In genomic region chr3:45907769-45908705, GRCh38 we compare ENCODE assay signal across 1 cellular context.
TF ChIP-seq lines count a peak whose summit lies in the region.

No MANE protein-coding gene starts in this region.

TF ChIP-seq in GM23338, 12 proteins besides CTCF, POLR2A, EP300 and RAD21 (continued from another document):
- TF ChIP-seq ZNF462 (CRISPR knock-in tag; IDR thresholded peaks at IDR 0.05) (no peak), ZNF331 (CRISPR knock-in tag; IDR thresholded peaks at IDR 0.05; ENCODE audit: low read depth) (no peak), CREB1 (CRISPR knock-in tag; IDR thresholded peaks at IDR 0.05; ENCODE audit: low read depth) (no peak), POLR2AphosphoS5 (IDR thresholded peaks at IDR 0.05; ENCODE audit: low read depth) (no peak), STAT1 (IDR thresholded peaks at IDR 0.05; ENCODE audit: unreplicated experiment) (no peak), ETS1 (IDR thresholded peaks at IDR 0.05) (no peak), EZH2phosphoT487 (IDR thresholded peaks at IDR 0.05; ENCODE audit: unreplicated experiment) (no peak), REST (IDR thresholded peaks at IDR 0.05; ENCODE audit: unreplicated experiment) (no peak)
